ENCODE assay signal across 12 cellular contexts in genomic region chr1:59083946-59084865, GRCh38.
DNase-seq lines count a peak whose midpoint lies in the region; FAIRE-seq and TF ChIP-seq lines count a peak whose summit lies in the region.
"Had no signal": no experiment of that assay in that cellular context is flagged by ENCODE, and none has a peak within 500 bp of the region (broad histone marks: within the 10 kb centered on the region; RNA-seq: fewer than 3 reads in every experiment).

No MANE protein-coding gene starts in this region.

- no peaks in the 10 kb centered on the region for H3K27me3 ChIP-seq in SJCRH30
- H3K27me3 ChIP-seq in parathyroid adenoma (ENCODE audit: control insufficient read depth, insufficient read depth, low read length) = no peaks in the 10 kb centered on the region

- H3K4me3 ChIP-seq in SJCRH30 = no peak overlapping the region
- no peak overlapping the region for H3K4me3 ChIP-seq in fibroblast of pulmonary artery (replicated peaks; ENCODE audit: low read depth, low read length)
- no peak overlapping the region for H3K4me3 ChIP-seq in parathyroid adenoma (ENCODE audit: low read depth, low read length)
- no peak overlapping the region for H3K4me3 ChIP-seq in lower leg skin (ENCODE audit: low read depth, poor library complexity, severe bottlenecking)
- H3K4me3 ChIP-seq: coronary artery had no signal

- H3K27ac ChIP-seq in SJCRH30 (peak overlapping the region; percentile 23; the same call in 1 of the 2 replicates), parathyroid adenoma (peak overlapping the region; percentile 41)
- H3K27ac ChIP-seq: coronary artery, WERI-Rb-1 had no signal

- TF ChIP-seq POLR2A in H54 (IDR thresholded peaks at IDR 0.05; ENCODE audit: low read depth, low read length) = no peak
- TF ChIP-seq POLR2A in lower leg skin (IDR thresholded peaks at IDR 0.05) = no peak

- H3K9me3 ChIP-seq in SJCRH30 (replicated peaks) (no peaks in the 10 kb centered on the region), parathyroid adenoma (ENCODE audit: control insufficient read depth, low read length) (no peaks in the 10 kb centered on the region)

- H3K36me3 ChIP-seq in SJCRH30 = no peaks in the 10 kb centered on the region
- no peaks in the 10 kb centered on the region for H3K36me3 ChIP-seq in parathyroid adenoma (ENCODE audit: control insufficient read depth, insufficient read depth, low read length)
- H3K36me3 ChIP-seq: WERI-Rb-1 had no signal

- no peak overlapping the region for H3K4me2 ChIP-seq in parathyroid adenoma (ENCODE audit: low read length)

- no peak overlapping the region for H2AFZ ChIP-seq in parathyroid adenoma

- intact Hi-C loops in lower leg skin (cut with DNase I; ENCODE audit: low total_unique reads) = no loop called here

- no peaks in the 10 kb centered on the region for H3K79me2 ChIP-seq in parathyroid adenoma

- no peak for TF ChIP-seq CTCF in fibroblast of pulmonary artery (IDR thresholded peaks at IDR 0.05; ENCODE audit: low read length, missing control alignments)
- no peak for TF ChIP-seq CTCF in parathyroid adenoma (IDR thresholded peaks at IDR 0.05)
- no peak for TF ChIP-seq CTCF in lower leg skin (IDR thresholded peaks at IDR 0.05)

- H3K4me1 ChIP-seq in SJCRH30 (peaks cover 11% of the 10 kb centered on the region), parathyroid adenoma (peaks cover 3% of the 10 kb centered on the region)

- 61 to 64% methylated on average over 9 of the region's 9 CpGs for WGBS in lower leg skin, 2 donors

- H3K9ac ChIP-seq in parathyroid adenoma = no peak overlapping the region

- DNase-seq in H54 (ENCODE audit: insufficient read length, low spot score) (no peak), SJCRH30 (peak; percentile 55 to 64), fibroblast of pulmonary artery (ENCODE audit: low read depth) (peak; percentile 55), globus pallidus (ENCODE audit: low spot score) (no peak), T1000 (lab: John Stamatoyannopoulos, UW) (no peak), ureter (ENCODE audit: low spot score) (no peak), lower leg skin (ENCODE audit: low spot score in 2 of 2) (no peak)
- DNase-seq: naive B cell, NCI-H1436 treated with DMSO at 0.1 percent for 48 hours, WERI-Rb-1 had no signal

- FAIRE-seq in H54 (lab: Jason Lieb, UNC) = peak; percentile 50

Comparison
In these comparisons a context has a peak if more than half of its experiments do, and no peak if none do; other contexts are left out.
1. DNase-seq: peak in SJCRH30 (2 of 2) and fibroblast of pulmonary artery (single experiment); none in H54 (single experiment), globus pallidus (single experiment), T1000 (single experiment), ureter (single experiment) and lower leg skin (0 of 2).